Comparison of ENCODE assay signal across 13 cellular contexts in genomic region chr21:34406102-34406501, GRCh38. TPM values are rescaled to one million over a fixed set of nuclear protein-coding genes. Genes with fewer than 3 reads are reported as not detected.
"Had no signal": no experiment of that assay in that cellular context is flagged by ENCODE, and none has a peak within 500 bp of the region (broad histone marks: within the 10 kb centered on the region; RNA-seq: fewer than 3 reads in every experiment).

No MANE protein-coding gene starts in this region.

RNA-seq across cellular contexts. Expression of gene SMIM34, which starts 17.6 kb away (rescaled TPM):
- total RNA-seq: activated B cell treated with CpG ODN at 0.5 μM for 24 hours; activated CD4-positive, alpha-beta memory T cell treated with anti-CD3 and anti-CD28 coated beads, Interleukin-2, amount 10 ng/mL, durations not matched to agents 7 days and 5 days; activated CD4-positive, alpha-beta T cell treated with anti-CD3 and anti-CD28 coated beads, Interleukin-2, amount 10 ng/mL, durations not matched to agents 7 days and 5 days; activated naive CD8-positive, alpha-beta T cell treated with anti-CD3 and anti-CD28 coated beads for 36 hours; ascending aorta; breast epithelium; cardiac muscle cell; cerebellum; esophagus muscularis mucosa; foreskin keratinocyte; gastrocnemius medialis; T-cell had no signal
- polyA plus RNA-seq: cardiac muscle cell, foreskin keratinocyte, heart left ventricle had no signal

RNA-seq across cellular contexts. Expression of gene SMIM11, which starts 30.8 kb away (rescaled TPM):
- total RNA-seq: ascending aorta had no signal

RNA-seq across cellular contexts. Expression of gene KCNE2, which starts 42.3 kb away (rescaled TPM):
- total RNA-seq: activated B cell treated with CpG ODN at 0.5 μM for 24 hours; activated CD4-positive, alpha-beta memory T cell treated with anti-CD3 and anti-CD28 coated beads, Interleukin-2, amount 10 ng/mL, durations not matched to agents 7 days and 5 days; activated CD4-positive, alpha-beta T cell treated with anti-CD3 and anti-CD28 coated beads, Interleukin-2, amount 10 ng/mL, durations not matched to agents 7 days and 5 days; activated naive CD8-positive, alpha-beta T cell treated with anti-CD3 and anti-CD28 coated beads for 36 hours; ascending aorta; foreskin keratinocyte; gastrocnemius medialis; heart left ventricle had no signal
- polyA plus RNA-seq: foreskin keratinocyte had no signal
